1 cellular context compared by ENCODE assay signal in the genomic region with DNA sequence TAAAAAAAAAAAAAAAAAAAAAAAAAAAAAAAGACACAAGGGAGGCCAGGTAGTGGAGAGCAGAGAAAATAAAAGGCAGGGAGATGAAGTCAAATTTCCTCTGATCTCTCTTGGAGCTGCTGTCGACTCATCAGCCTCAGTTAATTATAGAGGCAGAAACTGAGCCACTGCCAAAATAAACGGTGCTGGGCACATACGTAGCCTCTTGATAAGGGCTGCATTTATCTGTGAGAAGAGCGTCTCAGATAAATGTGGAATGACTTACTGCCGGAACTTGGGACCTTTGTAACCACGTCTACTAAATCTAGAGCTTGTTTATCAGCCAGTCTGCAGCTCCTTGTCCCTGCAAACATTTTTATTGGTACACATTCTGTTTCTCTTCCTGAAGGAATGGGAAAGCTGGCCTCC.
TF ChIP-seq lines count a peak whose summit lies in the region.

No MANE protein-coding gene starts in this region.

TF ChIP-seq in K562, 482 proteins besides CTCF, POLR2A, EP300 and RAD21 (continued from another document and continues in another):
- TF ChIP-seq MITF (IDR thresholded peaks at IDR 0.05) (no peak), PTTG1 (tag; IDR thresholded peaks at IDR 0.05; ENCODE audit: low read depth) (no peak), SOX6 (IDR thresholded peaks at IDR 0.05) (peak; percentile 94), NR1H2 (CRISPR knock-in tag; IDR thresholded peaks at IDR 0.05) (no peak), LARP7 (IDR thresholded peaks at IDR 0.05) (no peak), NCOA6 (IDR thresholded peaks at IDR 0.05) (no peak), IRF2 (CRISPR knock-in tag; IDR thresholded peaks at IDR 0.05) (no peak), PYGO2 (tag; IDR thresholded peaks at IDR 0.05) (no peak), ZNF512 (tag; IDR thresholded peaks at IDR 0.05) (no peak), NEUROD1 (IDR thresholded peaks at IDR 0.05; ENCODE audit: borderline replicate concordance, low read depth, low read length, partially characterized antibody) (peak; percentile 74), PRDM10 (IDR thresholded peaks at IDR 0.05; ENCODE audit: partially characterized antibody) (peak; percentile 30), SIX5 (IDR thresholded peaks at IDR 0.05; ENCODE audit: borderline replicate concordance in 1 of 2, insufficient read depth in 1 of 2, low read depth in 1 of 2, low read length in 2 of 2) (no peak), CTBP1 (IDR thresholded peaks at IDR 0.05; ENCODE audit: borderline replicate concordance) (peak; percentile 67; the same call in 1 of the 2 replicates), BHLHE40 (IDR thresholded peaks at IDR 0.05; ENCODE audit: low read length) (peak; percentile 74; the same call in 1 of the 2 replicates), SUPT5H (IDR thresholded peaks at IDR 0.05) (no peak), PHF8 (IDR thresholded peaks at IDR 0.05; ENCODE audit: borderline replicate concordance, low read length) (no peak), HDGF (IDR thresholded peaks at IDR 0.05) (no peak), TGIF2 (CRISPR knock-in tag; IDR thresholded peaks at IDR 0.05) (no peak), PRPF4 (IDR thresholded peaks at IDR 0.05; ENCODE audit: insufficient read depth, low read depth, low read length, poor library complexity, severe bottlenecking) (no peak), EGR1 (conservative IDR thresholded peaks at IDR 0.05) (no peak), CC2D1A (IDR thresholded peaks at IDR 0.05) (peak; percentile 79; the same call in 1 of the 2 replicates), USF1 (CRISPR knock-in tag; IDR thresholded peaks at IDR 0.05) (no peak), RREB1 (CRISPR knock-in tag; IDR thresholded peaks at IDR 0.05) (no peak)
- TF ChIP-seq, protein P1, sequence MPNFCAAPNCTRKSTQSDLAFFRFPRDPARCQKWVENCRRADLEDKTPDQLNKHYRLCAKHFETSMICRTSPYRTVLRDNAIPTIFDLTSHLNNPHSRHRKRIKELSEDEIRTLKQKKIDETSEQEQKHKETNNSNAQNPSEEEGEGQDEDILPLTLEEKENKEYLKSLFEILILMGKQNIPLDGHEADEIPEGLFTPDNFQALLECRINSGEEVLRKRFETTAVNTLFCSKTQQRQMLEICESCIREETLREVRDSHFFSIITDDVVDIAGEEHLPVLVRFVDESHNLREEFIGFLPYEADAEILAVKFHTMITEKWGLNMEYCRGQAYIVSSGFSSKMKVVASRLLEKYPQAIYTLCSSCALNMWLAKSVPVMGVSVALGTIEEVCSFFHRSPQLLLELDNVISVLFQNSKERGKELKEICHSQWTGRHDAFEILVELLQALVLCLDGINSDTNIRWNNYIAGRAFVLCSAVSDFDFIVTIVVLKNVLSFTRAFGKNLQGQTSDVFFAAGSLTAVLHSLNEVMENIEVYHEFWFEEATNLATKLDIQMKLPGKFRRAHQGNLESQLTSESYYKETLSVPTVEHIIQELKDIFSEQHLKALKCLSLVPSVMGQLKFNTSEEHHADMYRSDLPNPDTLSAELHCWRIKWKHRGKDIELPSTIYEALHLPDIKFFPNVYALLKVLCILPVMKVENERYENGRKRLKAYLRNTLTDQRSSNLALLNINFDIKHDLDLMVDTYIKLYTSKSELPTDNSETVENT (CRISPR knock-in tag; IDR thresholded peaks at IDR 0.05), result no peak
- TF ChIP-seq, protein P2, sequence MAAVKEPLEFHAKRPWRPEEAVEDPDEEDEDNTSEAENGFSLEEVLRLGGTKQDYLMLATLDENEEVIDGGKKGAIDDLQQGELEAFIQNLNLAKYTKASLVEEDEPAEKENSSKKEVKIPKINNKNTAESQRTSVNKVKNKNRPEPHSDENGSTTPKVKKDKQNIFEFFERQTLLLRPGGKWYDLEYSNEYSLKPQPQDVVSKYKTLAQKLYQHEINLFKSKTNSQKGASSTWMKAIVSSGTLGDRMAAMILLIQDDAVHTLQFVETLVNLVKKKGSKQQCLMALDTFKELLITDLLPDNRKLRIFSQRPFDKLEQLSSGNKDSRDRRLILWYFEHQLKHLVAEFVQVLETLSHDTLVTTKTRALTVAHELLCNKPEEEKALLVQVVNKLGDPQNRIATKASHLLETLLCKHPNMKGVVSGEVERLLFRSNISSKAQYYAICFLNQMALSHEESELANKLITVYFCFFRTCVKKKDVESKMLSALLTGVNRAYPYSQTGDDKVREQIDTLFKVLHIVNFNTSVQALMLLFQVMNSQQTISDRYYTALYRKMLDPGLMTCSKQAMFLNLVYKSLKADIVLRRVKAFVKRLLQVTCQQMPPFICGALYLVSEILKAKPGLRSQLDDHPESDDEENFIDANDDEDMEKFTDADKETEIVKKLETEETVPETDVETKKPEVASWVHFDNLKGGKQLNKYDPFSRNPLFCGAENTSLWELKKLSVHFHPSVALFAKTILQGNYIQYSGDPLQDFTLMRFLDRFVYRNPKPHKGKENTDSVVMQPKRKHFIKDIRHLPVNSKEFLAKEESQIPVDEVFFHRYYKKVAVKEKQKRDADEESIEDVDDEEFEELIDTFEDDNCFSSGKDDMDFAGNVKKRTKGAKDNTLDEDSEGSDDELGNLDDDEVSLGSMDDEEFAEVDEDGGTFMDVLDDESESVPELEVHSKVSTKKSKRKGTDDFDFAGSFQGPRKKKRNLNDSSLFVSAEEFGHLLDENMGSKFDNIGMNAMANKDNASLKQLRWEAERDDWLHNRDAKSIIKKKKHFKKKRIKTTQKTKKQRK (IDR thresholded peaks at IDR 0.05; ENCODE audit: borderline replicate concordance, low read depth, low read length), result no peak
- TF ChIP-seq, protein P3, sequence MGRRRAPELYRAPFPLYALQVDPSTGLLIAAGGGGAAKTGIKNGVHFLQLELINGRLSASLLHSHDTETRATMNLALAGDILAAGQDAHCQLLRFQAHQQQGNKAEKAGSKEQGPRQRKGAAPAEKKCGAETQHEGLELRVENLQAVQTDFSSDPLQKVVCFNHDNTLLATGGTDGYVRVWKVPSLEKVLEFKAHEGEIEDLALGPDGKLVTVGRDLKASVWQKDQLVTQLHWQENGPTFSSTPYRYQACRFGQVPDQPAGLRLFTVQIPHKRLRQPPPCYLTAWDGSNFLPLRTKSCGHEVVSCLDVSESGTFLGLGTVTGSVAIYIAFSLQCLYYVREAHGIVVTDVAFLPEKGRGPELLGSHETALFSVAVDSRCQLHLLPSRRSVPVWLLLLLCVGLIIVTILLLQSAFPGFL (CRISPR knock-in tag; IDR thresholded peaks at IDR 0.05), result no peak
- TF ChIP-seq, protein P4, sequence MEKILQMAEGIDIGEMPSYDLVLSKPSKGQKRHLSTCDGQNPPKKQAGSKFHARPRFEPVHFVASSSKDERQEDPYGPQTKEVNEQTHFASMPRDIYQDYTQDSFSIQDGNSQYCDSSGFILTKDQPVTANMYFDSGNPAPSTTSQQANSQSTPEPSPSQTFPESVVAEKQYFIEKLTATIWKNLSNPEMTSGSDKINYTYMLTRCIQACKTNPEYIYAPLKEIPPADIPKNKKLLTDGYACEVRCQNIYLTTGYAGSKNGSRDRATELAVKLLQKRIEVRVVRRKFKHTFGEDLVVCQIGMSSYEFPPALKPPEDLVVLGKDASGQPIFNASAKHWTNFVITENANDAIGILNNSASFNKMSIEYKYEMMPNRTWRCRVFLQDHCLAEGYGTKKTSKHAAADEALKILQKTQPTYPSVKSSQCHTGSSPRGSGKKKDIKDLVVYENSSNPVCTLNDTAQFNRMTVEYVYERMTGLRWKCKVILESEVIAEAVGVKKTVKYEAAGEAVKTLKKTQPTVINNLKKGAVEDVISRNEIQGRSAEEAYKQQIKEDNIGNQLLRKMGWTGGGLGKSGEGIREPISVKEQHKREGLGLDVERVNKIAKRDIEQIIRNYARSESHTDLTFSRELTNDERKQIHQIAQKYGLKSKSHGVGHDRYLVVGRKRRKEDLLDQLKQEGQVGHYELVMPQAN (IDR thresholded peaks at IDR 0.05; ENCODE audit: borderline replicate concordance), result no peak
- TF ChIP-seq, protein P5, sequence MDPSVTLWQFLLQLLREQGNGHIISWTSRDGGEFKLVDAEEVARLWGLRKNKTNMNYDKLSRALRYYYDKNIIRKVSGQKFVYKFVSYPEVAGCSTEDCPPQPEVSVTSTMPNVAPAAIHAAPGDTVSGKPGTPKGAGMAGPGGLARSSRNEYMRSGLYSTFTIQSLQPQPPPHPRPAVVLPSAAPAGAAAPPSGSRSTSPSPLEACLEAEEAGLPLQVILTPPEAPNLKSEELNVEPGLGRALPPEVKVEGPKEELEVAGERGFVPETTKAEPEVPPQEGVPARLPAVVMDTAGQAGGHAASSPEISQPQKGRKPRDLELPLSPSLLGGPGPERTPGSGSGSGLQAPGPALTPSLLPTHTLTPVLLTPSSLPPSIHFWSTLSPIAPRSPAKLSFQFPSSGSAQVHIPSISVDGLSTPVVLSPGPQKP (CRISPR knock-in tag; IDR thresholded peaks at IDR 0.05), result no peak
